Comparison of ENCODE assay signal across 1 cellular context in genomic region chr2:118855451-118856279, GRCh38.
A peak's percentile ranks its signal among the peaks of the same experiment; 100 is the strongest.
TF ChIP-seq lines count a peak whose summit lies in the region.

No MANE protein-coding gene starts in this region.

TF ChIP-seq in HepG2, 621 proteins besides CTCF, POLR2A, EP300 and RAD21 (continued from another document and continues in another):
- TF ChIP-seq MEIS2 (CRISPR knock-in tag; IDR thresholded peaks at IDR 0.05) (peak; percentile 50; the same call in 1 of the 2 replicates), GPBP1L1 (CRISPR knock-in tag; IDR thresholded peaks at IDR 0.05) (no peak), MLXIP (CRISPR knock-in tag; IDR thresholded peaks at IDR 0.05; ENCODE audit: borderline replicate concordance) (no peak), ZBTB8A (CRISPR knock-in tag; IDR thresholded peaks at IDR 0.05; ENCODE audit: borderline replicate concordance, low read depth) (no peak), TIGD3 (CRISPR knock-in tag; IDR thresholded peaks at IDR 0.05; ENCODE audit: borderline replicate concordance) (no peak), ZBTB4 (CRISPR knock-in tag; IDR thresholded peaks at IDR 0.05; ENCODE audit: borderline replicate concordance) (no peak), ZNF282 (IDR thresholded peaks at IDR 0.05; ENCODE audit: partially characterized antibody) (no peak), RARA (CRISPR knock-in tag; IDR thresholded peaks at IDR 0.05) (no peak), ZNF691 (CRISPR knock-in tag; IDR thresholded peaks at IDR 0.05; ENCODE audit: borderline replicate concordance, low read depth) (peak; percentile 82; the same call in 1 of the 2 replicates), TRAFD1 (CRISPR knock-in tag; IDR thresholded peaks at IDR 0.05; ENCODE audit: borderline replicate concordance) (no peak), ZNF564 (CRISPR knock-in tag; IDR thresholded peaks at IDR 0.05) (no peak), ZNF446 (CRISPR knock-in tag; IDR thresholded peaks at IDR 0.05) (0 out of 2 replicates have a peak, but pooled peaks have one; percentile 50), ZBTB34 (CRISPR knock-in tag; IDR thresholded peaks at IDR 0.05) (0 out of 2 replicates have a peak, but pooled peaks have one; percentile 14), SIX1 (CRISPR knock-in tag; IDR thresholded peaks at IDR 0.05; ENCODE audit: borderline replicate concordance) (no peak), MYPOP (CRISPR knock-in tag; IDR thresholded peaks at IDR 0.05) (no peak), DR1 (CRISPR knock-in tag; IDR thresholded peaks at IDR 0.05) (no peak), ATF6 (CRISPR knock-in tag; conservative IDR thresholded peaks at IDR 0.05) (no peak), ZFP1 (CRISPR knock-in tag; IDR thresholded peaks at IDR 0.05) (no peak), ZNF567 (CRISPR knock-in tag; IDR thresholded peaks at IDR 0.05; ENCODE audit: borderline replicate concordance) (no peak), ZNF577 (CRISPR knock-in tag; IDR thresholded peaks at IDR 0.05; ENCODE audit: borderline replicate concordance, low read depth) (no peak), ZBTB39 (CRISPR knock-in tag; IDR thresholded peaks at IDR 0.05) (no peak), MIXL1 (CRISPR knock-in tag; IDR thresholded peaks at IDR 0.05) (no peak), CHCHD3 (CRISPR knock-in tag; IDR thresholded peaks at IDR 0.05) (0 out of 2 replicates have a peak, but pooled peaks have one; percentile 36), NKX3-1 (CRISPR knock-in tag; IDR thresholded peaks at IDR 0.05) (no peak), SMC3 (IDR thresholded peaks at IDR 0.05; ENCODE audit: low read length) (peak; percentile 66; the same call in 1 of the 2 replicates), BCL3 (CRISPR knock-in tag; IDR thresholded peaks at IDR 0.05) (no peak), TBX3 (IDR thresholded peaks at IDR 0.05; ENCODE audit: borderline replicate concordance) (no peak), ZNF781 (CRISPR knock-in tag; IDR thresholded peaks at IDR 0.05; ENCODE audit: borderline replicate concordance, not compliant biosample characterization) (no peak), ZBTB7B (CRISPR knock-in tag; IDR thresholded peaks at IDR 0.05) (no peak), ZNF792 (CRISPR knock-in tag; IDR thresholded peaks at IDR 0.05) (no peak), RXRA (CRISPR knock-in tag; IDR thresholded peaks at IDR 0.05) (peak; percentile 66), SATB2 (CRISPR knock-in tag; IDR thresholded peaks at IDR 0.05) (no peak), ARNT2 (CRISPR knock-in tag; IDR thresholded peaks at IDR 0.05; ENCODE audit: low read depth) (no peak), ZNF713 (CRISPR knock-in tag; IDR thresholded peaks at IDR 0.05) (no peak), ZNF275 (CRISPR knock-in tag; IDR thresholded peaks at IDR 0.05; ENCODE audit: borderline replicate concordance) (no peak; the same call in 1 of the 2 replicates), JARID2 (CRISPR knock-in tag; IDR thresholded peaks at IDR 0.05; ENCODE audit: insufficient replicate concordance) (peak; percentile 72), ZNF205 (CRISPR knock-in tag; IDR thresholded peaks at IDR 0.05) (no peak), KDM6A (CRISPR knock-in tag; IDR thresholded peaks at IDR 0.05; ENCODE audit: low read depth) (no peak)
